1 cellular context compared by ENCODE assay signal in the genomic region with DNA sequence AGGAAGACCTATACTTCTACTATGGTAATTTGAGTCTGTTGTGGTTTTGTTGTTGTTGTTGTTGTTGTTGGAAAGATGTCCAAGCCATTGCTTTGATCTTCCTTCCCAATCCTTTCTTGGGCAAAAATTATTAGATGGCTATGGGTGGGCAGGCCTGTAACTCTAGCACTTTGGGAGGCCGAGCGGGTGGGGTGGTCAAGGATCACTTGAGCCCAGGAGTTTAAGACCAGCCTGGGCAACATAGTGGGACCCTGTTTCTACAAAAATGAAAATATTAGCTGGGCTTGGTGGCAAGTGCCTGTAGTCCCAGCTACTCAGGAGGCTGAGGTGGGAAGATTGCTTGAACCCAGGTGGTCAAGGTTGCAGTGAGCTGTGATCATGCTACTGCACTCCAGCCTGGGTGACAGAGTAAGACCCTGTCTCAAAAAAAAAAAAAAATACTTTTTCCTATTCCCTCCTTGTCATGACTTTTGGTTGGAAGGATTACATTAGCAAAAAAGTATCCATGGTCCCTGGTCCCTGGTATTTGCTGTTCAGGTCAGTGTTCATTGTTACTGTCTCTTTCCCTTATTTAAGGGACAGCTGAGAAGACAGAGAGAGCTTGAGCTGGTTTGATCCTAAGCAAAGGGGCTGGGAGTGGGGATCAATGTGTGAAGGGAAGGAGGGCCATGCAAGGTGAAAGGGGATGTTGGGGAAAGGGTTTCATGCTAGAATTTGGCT.
TF ChIP-seq lines count a peak whose summit lies in the region.

No MANE protein-coding gene starts in this region.

TF ChIP-seq in HepG2, 621 proteins besides CTCF, POLR2A, EP300 and RAD21:
- TF ChIP-seq ZNF335 (CRISPR knock-in tag; IDR thresholded peaks at IDR 0.05) (0 out of 2 replicates have a peak, but pooled peaks have one; percentile 33), TBX2 (CRISPR knock-in tag; IDR thresholded peaks at IDR 0.05; ENCODE audit: borderline replicate concordance) (peak; percentile 38; the same call in 1 of the 2 replicates), ZNF121 (CRISPR knock-in tag; IDR thresholded peaks at IDR 0.05) (peak; percentile 52), HOXA5 (CRISPR knock-in tag; IDR thresholded peaks at IDR 0.05) (no peak)
- TF ChIP-seq, protein P1, sequence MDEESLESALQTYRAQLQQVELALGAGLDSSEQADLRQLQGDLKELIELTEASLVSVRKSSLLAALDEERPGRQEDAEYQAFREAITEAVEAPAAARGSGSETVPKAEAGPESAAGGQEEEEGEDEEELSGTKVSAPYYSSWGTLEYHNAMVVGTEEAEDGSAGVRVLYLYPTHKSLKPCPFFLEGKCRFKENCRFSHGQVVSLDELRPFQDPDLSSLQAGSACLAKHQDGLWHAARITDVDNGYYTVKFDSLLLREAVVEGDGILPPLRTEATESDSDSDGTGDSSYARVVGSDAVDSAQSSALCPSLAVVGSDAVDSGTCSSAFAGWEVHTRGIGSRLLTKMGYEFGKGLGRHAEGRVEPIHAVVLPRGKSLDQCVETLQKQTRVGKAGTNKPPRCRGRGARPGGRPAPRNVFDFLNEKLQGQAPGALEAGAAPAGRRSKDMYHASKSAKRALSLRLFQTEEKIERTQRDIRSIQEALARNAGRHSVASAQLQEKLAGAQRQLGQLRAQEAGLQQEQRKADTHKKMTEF (CRISPR knock-in tag; IDR thresholded peaks at IDR 0.05) = no peak
TF ChIP-seq in HepG2: peak in this region for 3.
